ENCODE assay signal across 8 cellular contexts in the genomic region with DNA sequence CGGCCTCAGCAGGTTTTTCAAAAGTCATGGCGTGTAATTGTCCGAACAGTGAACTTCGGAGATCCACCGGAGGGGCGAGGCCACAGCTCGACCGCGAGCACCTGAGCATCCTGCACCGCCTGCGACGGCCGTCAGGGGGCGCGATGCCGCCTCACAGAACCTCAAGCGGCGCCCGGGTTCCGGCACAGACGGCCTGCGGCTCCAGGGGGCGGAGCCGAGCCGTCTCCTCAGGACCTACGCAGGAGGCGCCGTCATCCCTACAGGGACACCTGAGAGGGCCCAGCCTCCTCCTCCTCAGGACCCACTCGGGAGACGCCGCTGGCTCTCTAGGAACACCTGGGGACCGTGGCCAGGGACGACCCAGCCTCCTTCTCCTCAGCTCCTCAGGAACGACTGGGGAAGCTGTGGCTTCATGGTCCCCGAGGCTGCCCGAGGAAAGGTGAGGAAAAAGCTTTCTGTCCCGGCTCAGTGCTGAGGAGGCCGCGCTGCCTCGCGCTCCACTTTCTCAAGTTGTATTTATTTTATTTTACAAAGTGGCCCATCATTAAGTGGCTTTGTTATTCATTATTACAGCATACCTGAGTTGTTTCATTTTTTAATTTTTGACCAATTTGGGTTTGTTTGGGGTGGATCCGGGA.
DNase-seq lines count a peak whose midpoint lies in the region; ATAC-seq and TF ChIP-seq lines count a peak whose summit lies in the region.
"Not testable (repeated sequence)": the region's sequence is repeated elsewhere in the genome, so short reads cannot be mapped to it uniquely, and the experiment has no call there.

No MANE protein-coding gene starts in this region.

- not testable (repeated sequence) for H3K9me3 Mint-ChIP-seq in activated naive CD4-positive, alpha-beta T cell treated with anti-CD3 and anti-CD28 coated beads for 36 hours

- H3K4me1 ChIP-seq in Panc1 (ENCODE audit: control insufficient read depth, insufficient read depth, low read length); foreskin keratinocyte; lower lobe of right lung; neutrophil (ENCODE audit: control insufficient read depth in 1 of 2, insufficient read depth in 1 of 2, low read depth in 1 of 2, low read length in 1 of 2); upper lobe of right lung: not testable (repeated sequence)

- H3K36me3 ChIP-seq in Panc1 (ENCODE audit: control insufficient read depth, insufficient read depth, low read length); lower lobe of right lung; neutrophil; upper lobe of right lung: not testable (repeated sequence)

- H3K27me3 Mint-ChIP-seq in activated naive CD4-positive, alpha-beta T cell treated with anti-CD3 and anti-CD28 coated beads for 36 hours (ENCODE audit: low read depth), result not testable (repeated sequence)

- H3K27ac Mint-ChIP-seq in activated naive CD4-positive, alpha-beta T cell treated with anti-CD3 and anti-CD28 coated beads for 36 hours, result not testable (repeated sequence)

- H3K36me3 Mint-ChIP-seq in activated naive CD4-positive, alpha-beta T cell treated with anti-CD3 and anti-CD28 coated beads for 36 hours (ENCODE audit: low read depth), result not testable (repeated sequence)

- not testable (repeated sequence) for H3K27me3 ChIP-seq in Panc1 (ENCODE audit: control insufficient read depth, insufficient read depth, low read length); foreskin keratinocyte; lower lobe of right lung (ENCODE audit: low read depth); neutrophil; upper lobe of right lung

- not testable (repeated sequence) for H3K9me3 ChIP-seq in Panc1 (ENCODE audit: control insufficient read depth, insufficient read depth, low read depth, low read length); lower lobe of right lung; neutrophil; upper lobe of right lung

- not testable (repeated sequence) for H3K27ac ChIP-seq in Panc1 (ENCODE audit: low read length); foreskin keratinocyte; lower lobe of right lung; neutrophil; upper lobe of right lung

- not testable (repeated sequence) for DNase-seq in Panc1 (ENCODE audit: low read depth, low spot score); activated naive CD4-positive, alpha-beta T cell treated with anti-CD3 and anti-CD28 coated beads for 36 hours; foreskin keratinocyte; lower lobe of right lung; upper lobe of right lung

- CTCF ChIA-PET in Panc1 (lab: Charles Lee); activated naive CD4-positive, alpha-beta T cell treated with anti-CD3 and anti-CD28 coated beads for 36 hours (lab: Charles Lee): not testable (repeated sequence)

- in situ Hi-C loops in Panc1 (cut with HindIII; ENCODE audit: low pct_unique_long_range_greater_than_20kb, low sequenced_read_pairs), result not testable (repeated sequence)

- H3K4me3 ChIP-seq in Panc1 (ENCODE audit: low read depth in 2 of 2, low read length in 2 of 2), result 0 out of 4 replicates have a peak overlapping the region, but pooled peaks of 1 of the 2 experiments have one; percentile 11
- H3K4me3 ChIP-seq in lower lobe of right lung; neutrophil (ENCODE audit: low read depth in 1 of 2, low read length in 1 of 2); upper lobe of right lung: not testable (repeated sequence)

- not testable (repeated sequence) for TF ChIP-seq CTCF in Panc1 (IDR thresholded peaks at IDR 0.05); foreskin keratinocyte (conservative IDR thresholded peaks at IDR 0.05); lower lobe of right lung (IDR thresholded peaks at IDR 0.05); upper lobe of right lung (IDR thresholded peaks at IDR 0.05)
- TF ChIP-seq CTCF in neutrophil (IDR thresholded peaks at IDR 0.05), result peak; percentile 14

- not testable (repeated sequence) for BruUV-seq in Panc1 (replicated peaks; lab: Mats Ljungman, UMichigan)

- peak overlapping the region; percentile 43 for H3K4me3 Mint-ChIP-seq in activated naive CD4-positive, alpha-beta T cell treated with anti-CD3 and anti-CD28 coated beads for 36 hours

- ATAC-seq in GM19328 (IDR thresholded peaks at IDR 0.05; ENCODE audit: unreplicated experiment), result peak; percentile 65
- ATAC-seq in HG02973 (IDR thresholded peaks at IDR 0.05; ENCODE audit: unreplicated experiment), result peak; percentile 54
- peak; percentile 97 for ATAC-seq in Panc1
- ATAC-seq in foreskin keratinocyte, result peak; percentile 79
- ATAC-seq in lower lobe of right lung, result peak; percentile 97 to 98
- peak; percentile 96 for ATAC-seq in upper lobe of right lung

- POLR2A ChIA-PET in Panc1 (lab: Charles Lee), result not testable (repeated sequence)

- not testable (repeated sequence) for H3K4me1 Mint-ChIP-seq in activated naive CD4-positive, alpha-beta T cell treated with anti-CD3 and anti-CD28 coated beads for 36 hours (ENCODE audit: low read depth)

- intact Hi-C loops in Panc1 (cut with micrococcal nuclease; ENCODE audit: unreplicated experiment); activated naive CD4-positive, alpha-beta T cell treated with anti-CD3 and anti-CD28 coated beads for 36 hours (cut with micrococcal nuclease); lower lobe of right lung (cut with DNase I); upper lobe of right lung (cut with DNase I): not testable (repeated sequence)
